In the genomic region with DNA sequence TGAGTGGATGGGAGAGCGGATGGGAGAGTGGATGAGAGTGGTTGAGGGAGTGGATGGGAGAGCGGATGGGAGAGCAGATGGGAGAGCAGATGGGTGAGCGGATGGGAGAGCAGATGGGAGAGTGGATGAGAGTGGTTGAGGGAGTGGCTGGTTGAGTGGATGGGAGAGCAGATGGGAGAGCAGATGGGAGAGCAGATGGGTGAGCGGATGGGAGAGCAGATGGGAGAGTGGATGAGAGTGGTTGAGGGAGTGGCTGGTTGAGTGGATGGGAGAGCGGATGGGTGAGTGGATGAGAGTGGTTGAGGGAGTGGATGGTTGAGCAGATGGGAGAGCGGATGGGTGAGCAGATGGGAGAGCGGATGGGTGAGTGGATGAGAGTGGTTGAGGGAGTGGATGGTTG, we compare ENCODE assay signal across 10 cellular contexts. TPM values are rescaled to one million over a fixed set of nuclear protein-coding genes. Genes with fewer than 3 reads are reported as not detected.
DNase-seq lines count a peak whose midpoint lies in the region; ATAC-seq, FAIRE-seq and TF ChIP-seq lines count a peak whose summit lies in the region.
"Not testable (repeated sequence)": the region's sequence is repeated elsewhere in the genome, so short reads cannot be mapped to it uniquely, and the experiment has no call there.
"Had no signal": no experiment of that assay in that cellular context is flagged by ENCODE, and none has a peak within 500 bp of the region (broad histone marks: within the 10 kb centered on the region; RNA-seq: fewer than 3 reads in every experiment).

No MANE protein-coding gene starts in this region.

- CTCF ChIA-PET in K562 (lab: Yijun Ruan, JAX; ENCODE audit: low intra/inter-chr PET ratio): not testable (repeated sequence)

- BruUV-seq in K562 (replicated peaks; lab: Mats Ljungman, UMichigan): not testable (repeated sequence)

- H2AK5ac ChIP-seq in trophoblast cell (ENCODE audit: low read length): not testable (repeated sequence)

- H3K4me2 ChIP-seq in K562 (ENCODE audit: insufficient read depth, low read length); trophoblast cell (ENCODE audit: low read length): not testable (repeated sequence)

- not testable (repeated sequence) for H4K12ac ChIP-seq in trophoblast cell (ENCODE audit: low read depth, low read length)

- WGBS in K562 (ENCODE audit: insufficient coverage, low coverage, missing lambda C conversion rate): 89% methylated on average over 6 of the region's 7 CpGs
- 100% methylated on average over 1 of the region's 7 CpGs for WGBS in trophoblast cell (ENCODE audit: extremely low coverage, insufficient coverage, insufficient read length)

- not testable (repeated sequence) for TF ChIP-seq RAD21 in K562 (CRISPR knock-in tag; conservative IDR thresholded peaks at IDR 0.05 in 1 of 2, IDR thresholded peaks at IDR 0.05 in 1 of 2)

- not testable (repeated sequence) for TF ChIP-seq CTCF in K562 (IDR thresholded peaks at IDR 0.05 in 2 of 3, conservative IDR thresholded peaks at IDR 0.05 in 1 of 3; ENCODE audit: insufficient read depth in 2 of 3, low read depth in 1 of 3, low read length in 3 of 3); glutamatergic neuron (IDR thresholded peaks at IDR 0.05; ENCODE audit: partially characterized antibody, unreplicated experiment)

- not testable (repeated sequence) for H3K14ac ChIP-seq in trophoblast cell (ENCODE audit: low read length)

- H3K23ac ChIP-seq in trophoblast cell (ENCODE audit: low read length): not testable (repeated sequence)

- not testable (repeated sequence) for H2AFZ ChIP-seq in K562 (ENCODE audit: low read depth, low read length); trophoblast cell (ENCODE audit: insufficient read depth, low read length, poor library complexity)

- DNase-seq in DMS53 (lab: John Stamatoyannopoulos, UW) (peak; percentile 45), NCI-H187 treated with DMSO at 0.1 percent for 48 hours (lab: John Stamatoyannopoulos, UW) (peak; percentile 49), NCI-H82 (lab: John Stamatoyannopoulos, UW) (peak; percentile 20), glutamatergic neuron (peak; percentile 60)
- DNase-seq in K562 (ENCODE audit: extremely low read depth in 1 of 4, low spot score in 3 of 4); trophoblast cell: not testable (repeated sequence)

- not testable (repeated sequence) for H2BK12ac ChIP-seq in trophoblast cell (ENCODE audit: low read length)

- H3K9ac ChIP-seq in K562 (ENCODE audit: insufficient read depth in 1 of 2, low read depth in 2 of 2, low read length in 2 of 2); trophoblast cell (ENCODE audit: low read length): not testable (repeated sequence)

- H3K27me3 ChIP-seq in K562 (ENCODE audit: control insufficient read depth in 2 of 2, insufficient read depth in 2 of 2, low read length in 2 of 2); trophoblast cell (ENCODE audit: insufficient read depth, low read length): not testable (repeated sequence)

- H3K4me1 Mint-ChIP-seq in glutamatergic neuron (ENCODE audit: low read depth, unreplicated experiment): not testable (repeated sequence)

- not testable (repeated sequence) for H3K27me3 Mint-ChIP-seq in glutamatergic neuron (ENCODE audit: unreplicated experiment)

- FAIRE-seq in K562 (lab: Jason Lieb, UNC): not testable (repeated sequence)

- not testable (repeated sequence) for H3K27ac Mint-ChIP-seq in glutamatergic neuron (ENCODE audit: unreplicated experiment)

- not testable (repeated sequence) for H3K36me3 Mint-ChIP-seq in glutamatergic neuron (ENCODE audit: unreplicated experiment)

- H2BK120ac ChIP-seq in trophoblast cell (ENCODE audit: insufficient read depth, low read length, poor library complexity): not testable (repeated sequence)

- not testable (repeated sequence) for H3K4me3 Mint-ChIP-seq in glutamatergic neuron (ENCODE audit: unreplicated experiment)

- not testable (repeated sequence) for H3K4ac ChIP-seq in trophoblast cell (ENCODE audit: low read depth, low read length)

- TF ChIP-seq EP300 in K562 (IDR thresholded peaks at IDR 0.05; ENCODE audit: low read length): not testable (repeated sequence)

- H3K9me1 ChIP-seq in K562 (ENCODE audit: control insufficient read depth, insufficient read depth, low read length): not testable (repeated sequence)

- TF ChIP-seq POLR2A in K562 (conservative IDR thresholded peaks at IDR 0.05): not testable (repeated sequence)

- peaks cover 0 to 31% of the 10 kb centered on the region in 2 experiments; a peak in 2 of 5 replicates for H3K4me1 ChIP-seq in K562 (replicated peaks in 1 of 2; ENCODE audit: control insufficient read depth in 2 of 2, insufficient read depth in 2 of 2, low read length in 2 of 2)
- H3K4me1 ChIP-seq in trophoblast cell (ENCODE audit: control insufficient read depth in 1 of 2, insufficient read depth in 2 of 2, low read length in 2 of 2): not testable (repeated sequence)

- not testable (repeated sequence) for H3K4me3 ChIP-seq in K562
- H3K4me3 ChIP-seq in trophoblast cell (ENCODE audit: low read depth, low read length): peak overlapping the region; percentile 33

- H3K27ac ChIP-seq in K562 (ENCODE audit: extremely low read depth, low read depth, low read length); trophoblast cell (ENCODE audit: low read depth, low read length): not testable (repeated sequence)

- H3K79me2 ChIP-seq in K562 (ENCODE audit: control insufficient read depth, insufficient read depth, low read length); trophoblast cell (ENCODE audit: control insufficient read depth, insufficient read depth, low read length, poor library complexity): not testable (repeated sequence)

- not testable (repeated sequence) for H2BK5ac ChIP-seq in trophoblast cell (ENCODE audit: low read depth, low read length, poor library complexity)

- not testable (repeated sequence) for H3K9me3 ChIP-seq in K562 (replicated peaks; ENCODE audit: control insufficient read depth, insufficient read depth, low read depth, low read length); trophoblast cell (ENCODE audit: insufficient read depth, low read depth, low read length)

- not testable (repeated sequence) for ATAC-seq in K562

- not testable (repeated sequence) for H3K18ac ChIP-seq in trophoblast cell (ENCODE audit: low read length)

- POLR2A ChIA-PET in K562 (lab: Yijun Ruan, JAX): not testable (repeated sequence)

- H4K20me1 ChIP-seq in K562 (replicated peaks; ENCODE audit: control insufficient read depth, insufficient read depth, low read length): not testable (repeated sequence)

- H4K91ac ChIP-seq in trophoblast cell (ENCODE audit: low read depth, low read length): not testable (repeated sequence)

- not testable (repeated sequence) for H3K9me3 Mint-ChIP-seq in glutamatergic neuron (ENCODE audit: unreplicated experiment)

- intact Hi-C loops in K562 (cut with micrococcal nuclease): not testable (repeated sequence)

- in situ Hi-C loops in K562 (cut with MboI): not testable (repeated sequence)

- not testable (repeated sequence) for H3K79me1 ChIP-seq in trophoblast cell (ENCODE audit: low read length)

- H4K8ac ChIP-seq in trophoblast cell (ENCODE audit: low read depth, low read length): not testable (repeated sequence)

- peaks cover 69% of the 10 kb centered on the region; the same call in 2 of the 3 replicates for H3K36me3 ChIP-seq in K562 (ENCODE audit: control insufficient read depth, insufficient read depth, low read length)
- peaks cover 81 to 88% of the 10 kb centered on the region in 2 experiments for H3K36me3 ChIP-seq in trophoblast cell (ENCODE audit: control insufficient read depth in 1 of 2, insufficient read depth in 2 of 2, low read length in 2 of 2)

RNA-seq across cellular contexts. Expression of a gene that starts 9.7 kb away (rescaled TPM):
- not detected in 2 replicates for total RNA-seq in K562 (2011; cell fraction: chromatin; rRNA removed; ENCODE audit: low replicate concordance)
- not detected in 2 replicates for total RNA-seq in K562 (2011; cell fraction: nucleolus; rRNA removed)
- total RNA-seq in K562 (2011; cell fraction: nucleoplasm; rRNA removed): not detected in 2 replicates
- not detected in 2 replicates for total RNA-seq in K562 (2014; rRNA removed)
- total RNA-seq in K562 (2014; rRNA removed; fragmentation: Illumina TruSeq; extraction: Trizol): not detected in 2 replicates
- total RNA-seq in K562 (2015; rRNA removed; fragmentation: Illumina TruSeq; extraction: Trizol): 0.26 TPM in 1 of 2 replicates, not detected in the other
- 0.29 and 0.66 TPM in 2 replicates for total RNA-seq in K562 (2021)
- polyA plus RNA-seq in K562 (2011; rRNA removed): not detected in 2 replicates
- not detected in 2 replicates for polyA plus RNA-seq in K562 (2011; cell fraction: cytosol; rRNA removed)
- polyA plus RNA-seq in K562 (2011; cell fraction: nucleus; rRNA removed): 0.53 TPM in 1 of 2 replicates, not detected in the other
- 0.44 and 0.68 TPM in 2 replicates for polyA plus RNA-seq in K562 (2012)
- not detected in 2 replicates for polyA plus RNA-seq in K562 (2014; fragmentation: Illumina TruSeq; extraction: Trizol)
- not detected for polyA plus RNA-seq in K562 (2014; fragmentation: Nextera tagmentation; extraction: Ambion mirVana)
- polyA plus RNA-seq in K562 (2014; rRNA removed): not detected in 2 replicates
- not detected in 2 replicates for polyA minus RNA-seq in K562 (2011; rRNA and poly(A)+ RNA removed)
- not detected in 2 replicates for polyA minus RNA-seq in K562 (2011; cell fraction: cytosol; rRNA and poly(A)+ RNA removed)
- polyA minus RNA-seq in K562 (2011; cell fraction: nucleus; rRNA and poly(A)+ RNA removed): not detected in 2 replicates
- total RNA-seq in glutamatergic neuron (ENCODE audit: unreplicated experiment): 2.5 TPM
- 0.21 TPM in 1 of 2 replicates, not detected in the other for polyA plus RNA-seq in trophoblast cell (2013)
- total RNA-seq: Daoy, G401 had no signal
- polyA plus RNA-seq: AG04450, CD14-positive monocyte had no signal

RNA-seq across cellular contexts. Expression of a gene that starts 23.2 kb away (rescaled TPM):
- 50.6 and 186 TPM in 2 replicates for total RNA-seq in K562 (2011; cell fraction: chromatin; rRNA removed; ENCODE audit: low replicate concordance)
- 95.1 and 105 TPM in 2 replicates for total RNA-seq in K562 (2011; cell fraction: nucleolus; rRNA removed)
- 50.0 and 65.9 TPM in 2 replicates for total RNA-seq in K562 (2011; cell fraction: nucleoplasm; rRNA removed)
- total RNA-seq in K562 (2014; rRNA removed) (24.1 and 42.2 TPM in 2 replicates), K562 (2014; rRNA removed; fragmentation: Illumina TruSeq; extraction: Trizol) (5.0 and 5.7 TPM in 2 replicates), K562 (2015; rRNA removed; fragmentation: Illumina TruSeq; extraction: Trizol) (18.0 and 22.3 TPM in 2 replicates), K562 (2021) (45.4 and 48.0 TPM in 2 replicates), glutamatergic neuron (ENCODE audit: unreplicated experiment) (51.3 TPM)
- polyA plus RNA-seq in K562 (2011; rRNA removed) (22.2 and 37.4 TPM in 2 replicates), K562 (2014; fragmentation: Illumina TruSeq; extraction: Trizol) (21.6 and 40.6 TPM in 2 replicates), K562 (2014; fragmentation: Nextera tagmentation; extraction: Ambion mirVana) (under 1 TPM; 0.18 to 0.28 TPM), K562 (2014; rRNA removed) (23.6 and 30.6 TPM in 2 replicates)
- polyA plus RNA-seq in K562 (2011; cell fraction: cytosol; rRNA removed): 18.2 and 33.8 TPM in 2 replicates
- polyA plus RNA-seq in K562 (2011; cell fraction: nucleus; rRNA removed): 112 and 152 TPM in 2 replicates
- polyA plus RNA-seq in K562 (2012): 39.8 and 40.4 TPM in 2 replicates
- 6.9 and 8.2 TPM in 2 replicates for polyA minus RNA-seq in K562 (2011; rRNA and poly(A)+ RNA removed)
- 32.1 and 44.7 TPM in 2 replicates for polyA minus RNA-seq in K562 (2011; cell fraction: cytosol; rRNA and poly(A)+ RNA removed)
- 18.8 and 33.2 TPM in 2 replicates for polyA minus RNA-seq in K562 (2011; cell fraction: nucleus; rRNA and poly(A)+ RNA removed)
- polyA plus RNA-seq in trophoblast cell (2013): 47.0 and 52.8 TPM in 2 replicates

RNA-seq across cellular contexts. Expression of a gene that starts 28.1 kb away (rescaled TPM):
- 80.9 and 267 TPM in 2 replicates for total RNA-seq in K562 (2011; cell fraction: chromatin; rRNA removed; ENCODE audit: low replicate concordance)
- 253 and 311 TPM in 2 replicates for total RNA-seq in K562 (2011; cell fraction: nucleolus; rRNA removed)
- total RNA-seq in K562 (2011; cell fraction: nucleoplasm; rRNA removed): 151 and 160 TPM in 2 replicates
- total RNA-seq in K562 (2014; rRNA removed): 99.9 and 103 TPM in 2 replicates
- total RNA-seq in K562 (2014; rRNA removed; fragmentation: Illumina TruSeq; extraction: Trizol): 18.8 and 21.5 TPM in 2 replicates
- 34.8 and 40.7 TPM in 2 replicates for total RNA-seq in K562 (2015; rRNA removed; fragmentation: Illumina TruSeq; extraction: Trizol)
- total RNA-seq in K562 (2021): 110 and 112 TPM in 2 replicates
- polyA plus RNA-seq in K562 (2011; rRNA removed): 31.8 and 53.9 TPM in 2 replicates
- 48.2 and 140 TPM in 2 replicates for polyA plus RNA-seq in K562 (2011; cell fraction: cytosol; rRNA removed)
- polyA plus RNA-seq in K562 (2011; cell fraction: nucleus; rRNA removed): 127 and 224 TPM in 2 replicates
- 63.5 and 81.8 TPM in 2 replicates for polyA plus RNA-seq in K562 (2012)
- polyA plus RNA-seq in K562 (2014; fragmentation: Illumina TruSeq; extraction: Trizol): 28.2 and 63.0 TPM in 2 replicates
- 1 to 10 TPM in 1 of 2 experiments, under 1 TPM in 1; 0.69 to 1.7 TPM for polyA plus RNA-seq in K562 (2014; fragmentation: Nextera tagmentation; extraction: Ambion mirVana)
- 79.9 and 80.7 TPM in 2 replicates for polyA plus RNA-seq in K562 (2014; rRNA removed)
- polyA minus RNA-seq in K562 (2011; rRNA and poly(A)+ RNA removed): 19.6 and 27.4 TPM in 2 replicates
- 64.0 and 66.5 TPM in 2 replicates for polyA minus RNA-seq in K562 (2011; cell fraction: cytosol; rRNA and poly(A)+ RNA removed)
- 38.5 and 38.8 TPM in 2 replicates for polyA minus RNA-seq in K562 (2011; cell fraction: nucleus; rRNA and poly(A)+ RNA removed)
- total RNA-seq in glutamatergic neuron (ENCODE audit: unreplicated experiment): 134 TPM
- 264 and 290 TPM in 2 replicates for polyA plus RNA-seq in trophoblast cell (2013)

RNA-seq across cellular contexts. Expression of a gene that starts 28.8 kb away (rescaled TPM):
- total RNA-seq in K562 (2011; cell fraction: chromatin; rRNA removed; ENCODE audit: low replicate concordance): 1.7 and 7.3 TPM in 2 replicates
- total RNA-seq in K562 (2011; cell fraction: nucleolus; rRNA removed): 15.4 and 16.5 TPM in 2 replicates
- 6.7 and 6.9 TPM in 2 replicates for total RNA-seq in K562 (2011; cell fraction: nucleoplasm; rRNA removed)
- total RNA-seq in K562 (2014; rRNA removed) (47.2 and 58.7 TPM in 2 replicates), K562 (2014; rRNA removed; fragmentation: Illumina TruSeq; extraction: Trizol) (1.1 and 1.8 TPM in 2 replicates), K562 (2015; rRNA removed; fragmentation: Illumina TruSeq; extraction: Trizol) (10.4 and 10.6 TPM in 2 replicates), K562 (2021) (21.4 and 31.0 TPM in 2 replicates), glutamatergic neuron (ENCODE audit: unreplicated experiment) (8.5 TPM)
- polyA plus RNA-seq in K562 (2011; rRNA removed) (5.1 and 6.3 TPM in 2 replicates), K562 (2014; fragmentation: Illumina TruSeq; extraction: Trizol) (1.2 and 8.2 TPM in 2 replicates), K562 (2014; fragmentation: Nextera tagmentation; extraction: Ambion mirVana) (under 1 TPM; 0.14 to 0.15 TPM), K562 (2014; rRNA removed) (31.2 and 32.8 TPM in 2 replicates)
- 7.6 and 28.6 TPM in 2 replicates for polyA plus RNA-seq in K562 (2011; cell fraction: cytosol; rRNA removed)
- polyA plus RNA-seq in K562 (2011; cell fraction: nucleus; rRNA removed): 4.8 and 12.7 TPM in 2 replicates
- polyA plus RNA-seq in K562 (2012): 15.9 and 28.3 TPM in 2 replicates
- 1.1 and 2.0 TPM in 2 replicates for polyA minus RNA-seq in K562 (2011; rRNA and poly(A)+ RNA removed)
- polyA minus RNA-seq in K562 (2011; cell fraction: cytosol; rRNA and poly(A)+ RNA removed): 10.9 and 15.2 TPM in 2 replicates
- 5.5 and 6.3 TPM in 2 replicates for polyA minus RNA-seq in K562 (2011; cell fraction: nucleus; rRNA and poly(A)+ RNA removed)
- polyA plus RNA-seq in trophoblast cell (2013): 5.3 and 5.8 TPM in 2 replicates

RNA-seq across cellular contexts. Expression of a gene that starts 43.4 kb away (rescaled TPM):
- total RNA-seq in K562 (2011; cell fraction: chromatin; rRNA removed; ENCODE audit: low replicate concordance): 47.2 and 115 TPM in 2 replicates
- total RNA-seq in K562 (2011; cell fraction: nucleolus; rRNA removed): 85.8 and 97.1 TPM in 2 replicates
- 68.6 and 70.5 TPM in 2 replicates for total RNA-seq in K562 (2011; cell fraction: nucleoplasm; rRNA removed)
- 137 and 148 TPM in 2 replicates for total RNA-seq in K562 (2014; rRNA removed)
- 18.2 and 18.5 TPM in 2 replicates for total RNA-seq in K562 (2014; rRNA removed; fragmentation: Illumina TruSeq; extraction: Trizol)
- 37.6 and 38.6 TPM in 2 replicates for total RNA-seq in K562 (2015; rRNA removed; fragmentation: Illumina TruSeq; extraction: Trizol)
- 122 and 125 TPM in 2 replicates for total RNA-seq in K562 (2021)
- polyA plus RNA-seq in K562 (2011; rRNA removed): 47.6 and 54.4 TPM in 2 replicates
- polyA plus RNA-seq in K562 (2011; cell fraction: cytosol; rRNA removed): 49.5 and 107 TPM in 2 replicates
- 169 and 253 TPM in 2 replicates for polyA plus RNA-seq in K562 (2011; cell fraction: nucleus; rRNA removed)
- polyA plus RNA-seq in K562 (2012): 75.9 and 122 TPM in 2 replicates
- polyA plus RNA-seq in K562 (2014; fragmentation: Illumina TruSeq; extraction: Trizol): 25.6 and 53.2 TPM in 2 replicates
- polyA plus RNA-seq in K562 (2014; fragmentation: Nextera tagmentation; extraction: Ambion mirVana): under 1 TPM; 0.35 to 0.78 TPM
- 159 and 172 TPM in 2 replicates for polyA plus RNA-seq in K562 (2014; rRNA removed)
- polyA minus RNA-seq in K562 (2011; rRNA and poly(A)+ RNA removed): 8.0 and 11.1 TPM in 2 replicates
- polyA minus RNA-seq in K562 (2011; cell fraction: cytosol; rRNA and poly(A)+ RNA removed): 24.4 and 30.8 TPM in 2 replicates
- 24.4 and 30.4 TPM in 2 replicates for polyA minus RNA-seq in K562 (2011; cell fraction: nucleus; rRNA and poly(A)+ RNA removed)
- 55.3 TPM for total RNA-seq in glutamatergic neuron (ENCODE audit: unreplicated experiment)
- 165 and 170 TPM in 2 replicates for polyA plus RNA-seq in trophoblast cell (2013)
